In genomic region chr15:31353931-31354330, GRCh38 we compare ENCODE assay signal across 8 cellular contexts. TPM values are rescaled to one million over a fixed set of nuclear protein-coding genes. Genes with fewer than 3 reads are reported as not detected.
A peak's percentile ranks its signal among the peaks of the same experiment; 100 is the strongest.
DNase-seq lines count a peak whose midpoint lies in the region; ATAC-seq, FAIRE-seq and TF ChIP-seq lines count a peak whose summit lies in the region.

No MANE protein-coding gene starts in this region.

- H3K36me3 ChIP-seq in OCI-LY3 (replicated peaks; ENCODE audit: low read depth, low read length): peaks cover 46% of the 10 kb centered on the region
- no peaks in the 10 kb centered on the region for H3K36me3 ChIP-seq in endodermal cell (ENCODE audit: control insufficient read depth, insufficient read depth, low read length)
- peaks cover 21% of the 10 kb centered on the region for H3K36me3 ChIP-seq in neutrophil

- peak overlapping the region; percentile 55; the same call in 1 of the 2 replicates for H3K9ac ChIP-seq in OCI-LY3 (ENCODE audit: low read length)
- no peak overlapping the region for H3K9ac ChIP-seq in endodermal cell (ENCODE audit: extremely low read depth, low read length, poor library complexity, severe bottlenecking)

- WGBS in endodermal cell (ENCODE audit: insufficient coverage in 1 of 2, insufficient read length in 1 of 2), 2 experiments: 92 to 94% methylated on average over 2 to 4 of the region's 4 CpGs

- FAIRE-seq in urothelium cell line (lab: Jason Lieb, UNC): no peak

- DNase-seq in C1 segment of cervical spinal cord (lab: John Stamatoyannopoulos, UW) (peak in 10 of 14 donors; percentile 57 to 85 (median 71)), endodermal cell (no peak), T1000 (lab: John Stamatoyannopoulos, UW) (no peak), activated T-cell treated with anti-CD3 and anti-CD28 coated beads for 4 hours (no peak), urothelium cell line (ENCODE audit: low spot score) (no peak)

- H3K27me3 Mint-ChIP-seq in endodermal cell (ENCODE audit: insufficient read depth): no peaks in the 10 kb centered on the region

- H3K4me2 ChIP-seq in OCI-LY3 (ENCODE audit: low read length): peak overlapping the region; percentile 76

- H3K27ac ChIP-seq in OCI-LY3 (ENCODE audit: low read length) (peak overlapping the region; percentile 76), endodermal cell (ENCODE audit: low read depth, low read length) (peak overlapping the region; percentile 32), neutrophil (peak overlapping the region; percentile 70)

- H3K27ac Mint-ChIP-seq in endodermal cell: no peak overlapping the region

- H3K9me3 ChIP-seq in OCI-LY3 (ENCODE audit: insufficient read depth, low read length) (no peaks in the 10 kb centered on the region), endodermal cell (ENCODE audit: control insufficient read depth, low read length) (no peaks in the 10 kb centered on the region), neutrophil (no peaks in the 10 kb centered on the region)

- H3K27me3 ChIP-seq in OCI-LY3 (ENCODE audit: low read depth, low read length): no peaks in the 10 kb centered on the region
- H3K27me3 ChIP-seq in endodermal cell (ENCODE audit: control insufficient read depth, insufficient read depth, low read length, poor library complexity, severe bottlenecking): no peaks in the 10 kb centered on the region
- no peaks in the 10 kb centered on the region for H3K27me3 ChIP-seq in neutrophil

- TF ChIP-seq CTCF in OCI-LY3 (IDR thresholded peaks at IDR 0.05; ENCODE audit: low read depth, low read length) (no peak), endodermal cell (conservative IDR thresholded peaks at IDR 0.05) (no peak), neutrophil (IDR thresholded peaks at IDR 0.05) (no peak)

- H3K4me1 Mint-ChIP-seq in endodermal cell: peaks cover 18% of the 10 kb centered on the region

- peaks cover 90% of the 10 kb centered on the region for H4K20me1 ChIP-seq in OCI-LY3 (ENCODE audit: insufficient read depth, low read length)

- H3K9me3 Mint-ChIP-seq in endodermal cell: no peaks in the 10 kb centered on the region

- H3K4me3 Mint-ChIP-seq in endodermal cell: no peak overlapping the region

- H2AFZ ChIP-seq in OCI-LY3 (ENCODE audit: low read depth, low read length): no peak overlapping the region

- peak overlapping the region; percentile 55 for H3K4me3 ChIP-seq in OCI-LY3 (ENCODE audit: low read length)
- H3K4me3 ChIP-seq in endodermal cell (ENCODE audit: low read length): no peak overlapping the region
- H3K4me3 ChIP-seq in neutrophil (ENCODE audit: low read depth in 1 of 2, low read length in 1 of 2): no peak overlapping the region

- no peak for ATAC-seq in HG03378 (IDR thresholded peaks at IDR 0.05; ENCODE audit: unreplicated experiment)

- H3K36me3 Mint-ChIP-seq in endodermal cell (ENCODE audit: low read depth): peaks cover 2% of the 10 kb centered on the region

- H3K4me1 ChIP-seq in OCI-LY3 (ENCODE audit: low read length): peaks cover 44% of the 10 kb centered on the region
- H3K4me1 ChIP-seq in endodermal cell (ENCODE audit: control insufficient read depth, insufficient read depth, low read length): no peaks in the 10 kb centered on the region
- peaks cover 64 to 91% of the 10 kb centered on the region in 2 experiments for H3K4me1 ChIP-seq in neutrophil (ENCODE audit: control insufficient read depth in 1 of 2, insufficient read depth in 1 of 2, low read depth in 1 of 2, low read length in 1 of 2)

- peaks cover 100% of the 10 kb centered on the region for H3K79me2 ChIP-seq in OCI-LY3 (ENCODE audit: low read length)

RNA-seq across cellular contexts. Expression of gene KLF13, which starts 27.3 kb away (rescaled TPM):
- 10 to 100 TPM; 18.7 to 18.9 TPM for total RNA-seq in endodermal cell
- polyA plus RNA-seq in endodermal cell (2013, experiment 1 of 2): 58.0 TPM
- polyA plus RNA-seq in endodermal cell (2013, experiment 2 of 2): 51.5 TPM

Comparison
In these comparisons a context has a peak if more than half of its experiments do, and no peak if none do; other contexts are left out.
1. DNase-seq: peak in C1 segment of cervical spinal cord (10 of 14); none in endodermal cell (single experiment), T1000 (single experiment), activated T-cell treated with anti-CD3 and anti-CD28 coated beads for 4 hours (single experiment) and urothelium cell line (single experiment).
2. Peak in every context shown above with its lines, with median percentiles within 50 percentile points of each other: H3K27ac ChIP-seq.